Comparison of ENCODE assay signal across 30 cellular contexts in genomic region chr9:107999011-107999410, GRCh38.
DNase-seq lines count a peak whose midpoint lies in the region; TF ChIP-seq lines count a peak whose summit lies in the region.
"Had no signal": no experiment of that assay in that cellular context is flagged by ENCODE, and none has a peak within 500 bp of the region (broad histone marks: within the 10 kb centered on the region; RNA-seq: fewer than 3 reads in every experiment).

No MANE protein-coding gene starts in this region.

- H3K27ac Mint-ChIP-seq in H9: no peak overlapping the region
- H3K27ac Mint-ChIP-seq: activated CD8-positive, alpha-beta memory T cell treated with anti-CD3 and anti-CD28 coated beads, Interleukin-2, amount 10 ng/mL, durations not matched to agents 7 days and 5 days; dendritic cell treated with granulocyte-macrophage colony-stimulating factor and Interleukin-4, amounts not matched to agents 40 ng/mL and 50 ng/mL, for 4 days; HFFc6; nephron had no signal

- no peaks in the 10 kb centered on the region for H3K27me3 ChIP-seq in H9 (ENCODE audit: insufficient read depth, low read length)
- H3K27me3 ChIP-seq: ascending aorta, esophagus muscularis mucosa, Peyer's patch, transverse colon had no signal

- H3K56ac ChIP-seq in H9 (ENCODE audit: insufficient read length, low read depth, low read length): no peak overlapping the region

- no peaks in the 10 kb centered on the region for H3K79me2 ChIP-seq in H9 (ENCODE audit: insufficient read depth, low read length)

- no peak overlapping the region for H2BK12ac ChIP-seq in H9 (ENCODE audit: insufficient read length, low read depth, low read length)

- no peak overlapping the region for H2AFZ ChIP-seq in H9 (ENCODE audit: low read length)

- H4K8ac ChIP-seq in H9 (replicated peaks; ENCODE audit: insufficient read length, low read depth, low read length): no peak overlapping the region

- H4K91ac ChIP-seq in H9 (ENCODE audit: insufficient read length, low read depth, low read length): no peak overlapping the region

- no peak for TF ChIP-seq CTCF in H9 (conservative IDR thresholded peaks at IDR 0.05)

- no peak overlapping the region for H2BK5ac ChIP-seq in H9 (ENCODE audit: insufficient read length, low read length)

- no peak overlapping the region for H3K18ac ChIP-seq in H9 (ENCODE audit: insufficient read length, low read depth, low read length)

- H2BK120ac ChIP-seq in H9 (ENCODE audit: low read depth, low read length, poor library complexity, severe bottlenecking): no peak overlapping the region

- H3K14ac ChIP-seq in H9 (ENCODE audit: insufficient read depth, low read length): no peak overlapping the region

- H3K4ac ChIP-seq in H9 (ENCODE audit: low read depth, low read length): no peak overlapping the region

- H4K5ac ChIP-seq in H9 (ENCODE audit: insufficient read length, low read depth, low read length): no peak overlapping the region

- DNase-seq in H9 (peak; percentile 59), NCI-H1105 treated with DMSO at 0.1 percent for 48 hours (lab: John Stamatoyannopoulos, UW) (peak; percentile 1), RPMI7951 (ENCODE audit: low read depth) (peak; percentile 20), iPS-NIHi7 (ENCODE audit: extremely low spot score) (peak; percentile 29), NCI-H82 treated with DMSO at 0.1 percent for 48 hours (lab: John Stamatoyannopoulos, UW; ENCODE audit: unreplicated experiment) (no peak)
- no peak for DNase-seq in central memory CD4-positive, alpha-beta T cell
- no peak for DNase-seq in stimulated activated CD4-positive, alpha-beta T cell treated with anti-CD3 and anti-CD28 coated beads, Interleukin-4, amount 100 ng/mL, for 1 hour
- DNase-seq: activated CD4-positive, alpha-beta T cell treated with anti-CD3 and anti-CD28 coated beads, Interleukin-2, amount 50 U/mL, for 4 hours; activated CD8-positive, alpha-beta memory T cell treated with anti-CD3 and anti-CD28 coated beads, Interleukin-2, amount 10 ng/mL, durations not matched to agents 7 days and 5 days; activated gamma-delta T cell; activated T-cell treated with anti-CD3 and anti-CD28 coated beads, Interleukin-2, amount 50 U/mL, for 4 hours; C1 segment of cervical spinal cord; COR-L47; DMS53; foreskin fibroblast; GDM1; HFFc6; NCI-H1092 treated with DMSO at 0.1 percent for 48 hours; NCI-H2081; NCI-H526; Peyer's patch; SHP77 treated with DMSO at 0.1 percent for 48 hours; stimulated activated CD4-positive, alpha-beta T cell treated with anti-CD3 and anti-CD28 coated beads, Interleukin-4, amount 100 ng/mL, for 4 hours; T-helper 2 cell; transverse colon had no signal

- no peaks in the 10 kb centered on the region for H4K20me1 ChIP-seq in H9 (ENCODE audit: control insufficient read depth, insufficient read depth, insufficient read length)

- H3K79me1 ChIP-seq in H9 (ENCODE audit: insufficient read depth, low read depth, low read length, poor library complexity, severe bottlenecking): no peaks in the 10 kb centered on the region

- H3K4me2 ChIP-seq in H9 (ENCODE audit: insufficient read depth, insufficient read length, low read length): no peak overlapping the region

- H2BK20ac ChIP-seq in H9 (ENCODE audit: low read depth, low read length, poor library complexity, severe bottlenecking): no peak overlapping the region

- peaks cover 8 to 20% of the 10 kb centered on the region in 2 experiments for H3K4me1 Mint-ChIP-seq in H9
- H3K4me1 Mint-ChIP-seq: activated CD8-positive, alpha-beta memory T cell treated with anti-CD3 and anti-CD28 coated beads, Interleukin-2, amount 10 ng/mL, durations not matched to agents 7 days and 5 days; central memory CD8-positive, alpha-beta T cell had no signal

- no peak overlapping the region for H3K27ac ChIP-seq in H9 (ENCODE audit: insufficient read length, low read depth, low read length)
- H3K27ac ChIP-seq: ascending aorta, esophagus muscularis mucosa, Peyer's patch, transverse colon had no signal

- H3K36me3 Mint-ChIP-seq in H9 (ENCODE audit: insufficient read depth in 1 of 3, low read depth in 3 of 3): no peaks in the 10 kb centered on the region
- H3K36me3 Mint-ChIP-seq: activated CD8-positive, alpha-beta memory T cell treated with anti-CD3 and anti-CD28 coated beads, Interleukin-2, amount 10 ng/mL, durations not matched to agents 7 days and 5 days had no signal

- H3K4me1 ChIP-seq in H9 (ENCODE audit: insufficient read depth, low read length): peaks cover 6% of the 10 kb centered on the region; the same call in 1 of the 2 replicates
- H3K4me1 ChIP-seq: ascending aorta, Peyer's patch had no signal

- no peaks in the 10 kb centered on the region for H3K23me2 ChIP-seq in H9 (ENCODE audit: insufficient read length, low read depth, low read length, poor library complexity, severe bottlenecking)

- H2BK15ac ChIP-seq in H9 (ENCODE audit: low read depth, low read length): no peak overlapping the region

- H3K9me3 Mint-ChIP-seq in H9: no peaks in the 10 kb centered on the region
- H3K9me3 Mint-ChIP-seq: activated T-cell treated with anti-CD3 and anti-CD28 coated beads, Interleukin-2, amount 50 U/mL, for 4 hours; dendritic cell treated with granulocyte-macrophage colony-stimulating factor and Interleukin-4, amounts not matched to agents 40 ng/mL and 50 ng/mL, for 4 days; HFFc6; nephron had no signal

- H3K27me3 Mint-ChIP-seq in H9 (ENCODE audit: low read depth): no peaks in the 10 kb centered on the region; the same call in 1 of the 2 replicates
- H3K27me3 Mint-ChIP-seq: activated CD8-positive, alpha-beta memory T cell treated with anti-CD3 and anti-CD28 coated beads, Interleukin-2, amount 10 ng/mL, durations not matched to agents 7 days and 5 days; central memory CD8-positive, alpha-beta T cell had no signal

- no CpG with 5 or more reads among the region's 5 CpGs for WGBS in H9 (ENCODE audit: extremely low coverage, insufficient read length, low lambda C conversion rate)

- no peak overlapping the region for H3T11ph ChIP-seq in H9 (ENCODE audit: low read length)

- no peak overlapping the region for H2AK5ac ChIP-seq in H9 (ENCODE audit: insufficient read length, low read length)

- no peak overlapping the region for H3K4me3 Mint-ChIP-seq in H9
- H3K4me3 Mint-ChIP-seq: activated CD8-positive, alpha-beta memory T cell treated with anti-CD3 and anti-CD28 coated beads, Interleukin-2, amount 10 ng/mL, durations not matched to agents 7 days and 5 days; activated T-cell treated with anti-CD3 and anti-CD28 coated beads, Interleukin-2, amount 50 U/mL, for 4 hours; central memory CD8-positive, alpha-beta T cell; dendritic cell treated with granulocyte-macrophage colony-stimulating factor and Interleukin-4, amounts not matched to agents 40 ng/mL and 50 ng/mL, for 4 days; HFFc6; nephron had no signal

- H3K9ac ChIP-seq in H9 (ENCODE audit: extremely low read depth, insufficient read length, low read length): no peak overlapping the region

- no peaks in the 10 kb centered on the region for H3K9me3 ChIP-seq in H9 (ENCODE audit: control insufficient read depth, low read depth, low read length)
- H3K9me3 ChIP-seq: ascending aorta, esophagus muscularis mucosa, Peyer's patch, transverse colon had no signal

- H3K23ac ChIP-seq in H9 (ENCODE audit: insufficient read length, low read depth, low read length): no peak overlapping the region

Comparison
In these comparisons a context has a peak if more than half of its experiments do, and no peak if none do; other contexts are left out.
1. DNase-seq: peak in H9 (single experiment), NCI-H1105 treated with DMSO at 0.1 percent for 48 hours (single experiment), RPMI7951 (single experiment) and iPS-NIHi7 (single experiment); none in central memory CD4-positive, alpha-beta T cell (single experiment), stimulated activated CD4-positive, alpha-beta T cell treated with anti-CD3 and anti-CD28 coated beads, Interleukin-4, amount 100 ng/mL, for 1 hour (single experiment) and NCI-H82 treated with DMSO at 0.1 percent for 48 hours (single experiment).